8 cellular contexts compared by ENCODE assay signal in the genomic region with DNA sequence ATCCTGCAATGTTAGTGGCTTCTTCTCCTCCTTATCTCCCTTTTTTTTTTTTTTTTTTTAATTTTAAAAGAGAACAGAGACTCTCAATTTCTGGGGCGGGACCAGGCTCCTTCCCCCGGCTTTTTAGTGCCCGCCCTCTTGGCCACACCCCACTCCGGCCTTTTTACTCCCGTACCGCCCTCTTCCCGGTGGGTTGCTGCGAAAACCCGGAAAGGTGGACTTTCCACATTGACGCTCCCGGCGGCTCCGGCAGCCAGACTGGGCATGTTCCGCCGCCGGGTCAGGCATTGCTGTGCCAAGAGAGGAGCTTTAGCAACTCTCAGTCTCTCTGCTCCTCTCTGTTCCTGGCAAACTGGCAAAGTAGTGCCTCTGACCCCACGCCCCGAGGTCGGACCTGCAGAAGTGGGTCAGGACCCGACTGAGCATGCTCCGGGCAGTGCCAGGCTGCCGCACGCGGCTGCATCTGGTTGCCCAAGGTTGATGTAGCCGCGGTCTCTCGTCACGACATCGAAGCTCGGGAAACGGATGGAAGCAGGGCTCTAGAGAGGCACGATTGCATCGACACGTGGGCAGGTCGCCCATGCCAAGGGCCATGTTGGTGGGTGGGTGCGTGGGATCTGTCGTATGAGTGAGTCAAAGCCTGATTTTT. TPM values are rescaled to one million over a fixed set of nuclear protein-coding genes. Genes with fewer than 3 reads are reported as not detected.
A peak's percentile ranks its signal among the peaks of the same experiment; 100 is the strongest.
DNase-seq lines count a peak whose midpoint lies in the region; ATAC-seq and TF ChIP-seq lines count a peak whose summit lies in the region.

No MANE protein-coding gene starts in this region.

- H3K9me3 ChIP-seq in BLaER1 = peaks cover 6% of the 10 kb centered on the region; the same call in 1 of the 2 replicates

- peak; percentile 85 for DNase-seq in NCI-H748 (lab: John Stamatoyannopoulos, UW; ENCODE audit: unreplicated experiment)
- peak; percentile 74 to 80 for DNase-seq in activated CD8-positive, alpha-beta memory T cell treated with anti-CD3 and anti-CD28 coated beads for 1 hour (ENCODE audit: extremely low read depth in 1 of 2, low read depth in 1 of 2)
- DNase-seq in effector CD4-positive, alpha-beta T cell = peak; percentile 78
- peak; percentile 92 to 98 for DNase-seq in lower leg skin (ENCODE audit: low spot score in 2 of 2)
- peak; percentile 95 for DNase-seq in stimulated activated CD4-positive, alpha-beta T cell treated with anti-CD3 and anti-CD28 coated beads, Interleukin-4, amount 100 ng/mL, for 1 hour

- peak overlapping the region; percentile 88 for H3K4me3 ChIP-seq in BLaER1
- peak overlapping the region; percentile 28 for H3K4me3 ChIP-seq in lower leg skin (ENCODE audit: low read depth, poor library complexity, severe bottlenecking)

- H3K4me1 ChIP-seq in BLaER1 = peaks cover 5% of the 10 kb centered on the region

- no peaks in the 10 kb centered on the region for H3K36me3 ChIP-seq in BLaER1

- TF ChIP-seq POLR2A in lower leg skin (IDR thresholded peaks at IDR 0.05) = no peak

- 2% methylated on average over 37 of the region's 37 CpGs for WGBS in lower leg skin, 2 donors

- peak; percentile 53 for ATAC-seq in GM19372 (IDR thresholded peaks at IDR 0.05; ENCODE audit: low read depth, unreplicated experiment)
- peak; percentile 37 for ATAC-seq in HG03469 (IDR thresholded peaks at IDR 0.05; ENCODE audit: unreplicated experiment)

- no peak for TF ChIP-seq CTCF in lower leg skin (IDR thresholded peaks at IDR 0.05)

- intact Hi-C loops in lower leg skin (cut with DNase I; ENCODE audit: low total_unique reads) = no loop called here

- no peaks in the 10 kb centered on the region for H4K20me1 ChIP-seq in BLaER1

- H3K27me3 ChIP-seq in BLaER1 = peaks cover 7% of the 10 kb centered on the region

- H3K4me2 ChIP-seq in BLaER1 = peak overlapping the region; percentile 92

- H3K9ac ChIP-seq in BLaER1 = peak overlapping the region; percentile 76

- peak overlapping the region; percentile 82 for H3K27ac ChIP-seq in BLaER1

RNA-seq across cellular contexts. Expression of a gene that starts 1.1 kb away (rescaled TPM):
- total RNA-seq in lower leg skin = 100 to 1,000 TPM in 2 of 4 donors, 10 to 100 TPM in 2; 93.6 to 110 (median 97.9) TPM

Comparison
In these comparisons a context has a peak if more than half of its experiments do, and no peak if none do; other contexts are left out.
1. Peak in every context shown above with its lines: DNase-seq, ATAC-seq, H3K4me3 ChIP-seq and H3K27ac ChIP-seq.